ENCODE assay signal across 14 cellular contexts in the genomic region with DNA sequence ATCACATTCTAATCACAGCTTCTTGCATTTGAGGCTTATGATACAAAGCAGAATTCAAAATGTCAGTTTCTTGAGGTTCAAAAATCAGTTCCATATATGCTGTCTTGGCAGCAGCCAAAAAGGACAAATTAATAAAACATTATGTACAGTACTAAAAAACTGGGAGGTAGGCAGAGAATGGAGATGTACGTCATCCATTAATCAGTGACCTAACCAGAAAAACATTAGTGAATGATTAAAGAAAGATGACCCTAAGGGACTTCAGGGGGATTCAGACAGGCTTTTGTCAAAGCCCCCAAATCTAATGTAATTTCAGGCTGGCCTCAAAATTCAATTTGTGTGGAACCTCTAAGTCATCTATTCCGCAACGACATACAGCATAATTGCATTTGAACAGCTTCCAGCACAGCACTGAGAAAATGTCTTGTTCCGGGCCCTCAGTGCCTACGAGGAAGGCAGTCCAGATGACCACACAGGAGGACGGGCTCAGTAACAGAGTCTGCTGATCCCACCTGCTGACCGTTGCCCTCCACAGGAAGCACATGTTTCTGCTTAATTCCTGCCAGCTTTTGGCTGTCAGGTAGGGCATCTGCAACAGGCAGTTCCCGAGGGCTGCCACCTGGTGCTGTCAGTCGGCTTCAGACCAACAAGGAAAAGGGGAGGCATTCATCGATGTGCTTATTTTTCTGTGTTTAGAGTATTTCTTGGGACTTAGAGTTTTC.
DNase-seq lines count a peak whose midpoint lies in the region; ATAC-seq and TF ChIP-seq lines count a peak whose summit lies in the region.
"Had no signal": no experiment of that assay in that cellular context is flagged by ENCODE, and none has a peak within 500 bp of the region (broad histone marks: within the 10 kb centered on the region; RNA-seq: fewer than 3 reads in every experiment).

No MANE protein-coding gene starts in this region.

- BruUV-seq in A673 (replicated peaks; lab: Mats Ljungman, UMichigan) = no TSS peak

- peak; percentile 35 to 56 for ATAC-seq in lower lobe of right lung
- ATAC-seq: stimulated activated memory B cell treated with anti-CD40 and anti-IgM and Interleukin-4, amounts not matched to agents 10 μg/mL and 1 μg/mL and 100 μg/mL, for 72 hours had no signal

- DNase-seq in Caki2 (ENCODE audit: low read depth) = peak; percentile 20
- peak; percentile 61 for DNase-seq in LHCN-M2 (ENCODE audit: low read depth)
- peak; percentile 26 for DNase-seq in endothelial cell (ENCODE audit: low spot score)
- DNase-seq in lower lobe of right lung = peak; percentile 42
- DNase-seq in nucleus accumbens (lab: John Stamatoyannopoulos, UW) = no peak
- no peak for DNase-seq in A673 (ENCODE audit: low spot score)
- DNase-seq in SKM-1 treated with dmso at 0.1 percent for 144 hours (lab: John Stamatoyannopoulos, UW; ENCODE audit: unreplicated experiment) = no peak
- DNase-seq in occipital lobe (lab: John Stamatoyannopoulos, UW) = no peak
- DNase-seq: erythroblast, NCI-H1105, NCI-H526 treated with DMSO at 0.1 percent for 48 hours had no signal

- H3K27me3 ChIP-seq in lower lobe of right lung (ENCODE audit: low read depth) (no peaks in the 10 kb centered on the region), A673 (replicated peaks; ENCODE audit: insufficient read depth, low read depth, low read length, poor library complexity) (no peaks in the 10 kb centered on the region)

- in situ Hi-C loops in Caki2 (cut with HindIII; ENCODE audit: low pct_unique_long_range_greater_than_20kb, low sequenced_read_pairs) = no loop called here

- no peak overlapping the region for H3K27ac Mint-ChIP-seq in endothelial cell (ENCODE audit: unreplicated experiment)
- H3K27ac Mint-ChIP-seq: stimulated activated memory B cell treated with anti-CD40 and anti-IgM and Interleukin-4, amounts not matched to agents 10 μg/mL and 1 μg/mL and 100 μg/mL, for 72 hours had no signal

- H3K27me3 Mint-ChIP-seq in endothelial cell (ENCODE audit: unreplicated experiment) = no peaks in the 10 kb centered on the region
- H3K27me3 Mint-ChIP-seq: stimulated activated memory B cell treated with anti-CD40 and anti-IgM and Interleukin-4, amounts not matched to agents 10 μg/mL and 1 μg/mL and 100 μg/mL, for 72 hours had no signal

- H3K36me3 Mint-ChIP-seq in endothelial cell (ENCODE audit: low read depth, unreplicated experiment) = no peaks in the 10 kb centered on the region
- H3K36me3 Mint-ChIP-seq: stimulated activated memory B cell treated with anti-CD40 and anti-IgM and Interleukin-4, amounts not matched to agents 10 μg/mL and 1 μg/mL and 100 μg/mL, for 72 hours had no signal

- CTCF ChIA-PET in A673 (lab: Charles Lee) = no interaction called here

- H3K4me1 ChIP-seq in lower lobe of right lung (no peaks in the 10 kb centered on the region), A673 (ENCODE audit: insufficient read depth, low read length, poor library complexity, severe bottlenecking) (no peaks in the 10 kb centered on the region)

- POLR2A ChIA-PET in A673 (lab: Charles Lee; ENCODE audit: low non-redundant PET) = interaction anchor here (0.6 kb wide), 1 partner anchor 107 kb away, joined by 3 read pairs; no protein-coding TSS in a partner anchor

- H3K9me3 ChIP-seq in lower lobe of right lung = no peaks in the 10 kb centered on the region
- no peaks in the 10 kb centered on the region for H3K9me3 ChIP-seq in A673 (ENCODE audit: low read depth, low read length, poor library complexity, severe bottlenecking)

- no peak overlapping the region for H3K4me3 ChIP-seq in lower lobe of right lung
- H3K4me3 ChIP-seq in A673 (ENCODE audit: low read depth, low read length, poor library complexity, severe bottlenecking) = no peak overlapping the region
- H3K4me3 ChIP-seq: SK-N-MC had no signal

- H3K9me3 Mint-ChIP-seq in endothelial cell (ENCODE audit: unreplicated experiment) = no peaks in the 10 kb centered on the region
- H3K9me3 Mint-ChIP-seq: neural crest cell; stimulated activated memory B cell treated with anti-CD40 and anti-IgM and Interleukin-4, amounts not matched to agents 10 μg/mL and 1 μg/mL and 100 μg/mL, for 72 hours had no signal

- H3K36me3 ChIP-seq in lower lobe of right lung (no peaks in the 10 kb centered on the region), A673 (ENCODE audit: insufficient read depth, low read length, poor library complexity, severe bottlenecking) (no peaks in the 10 kb centered on the region)

- H3K27ac ChIP-seq in lower lobe of right lung (no peak overlapping the region), A673 (ENCODE audit: low read depth, low read length, poor library complexity, severe bottlenecking) (no peak overlapping the region)
- H3K27ac ChIP-seq: SK-N-MC had no signal

- H3K4me1 Mint-ChIP-seq in endothelial cell (ENCODE audit: unreplicated experiment) = no peaks in the 10 kb centered on the region
- H3K4me1 Mint-ChIP-seq: neural crest cell; stimulated activated memory B cell treated with anti-CD40 and anti-IgM and Interleukin-4, amounts not matched to agents 10 μg/mL and 1 μg/mL and 100 μg/mL, for 72 hours had no signal

- H3K4me3 Mint-ChIP-seq in endothelial cell (ENCODE audit: unreplicated experiment) = no peak overlapping the region
- H3K4me3 Mint-ChIP-seq: neural crest cell; stimulated activated memory B cell treated with anti-CD40 and anti-IgM and Interleukin-4, amounts not matched to agents 10 μg/mL and 1 μg/mL and 100 μg/mL, for 72 hours had no signal

- intact Hi-C loops in lower lobe of right lung (cut with DNase I) (no loop called here), A673 (cut with micrococcal nuclease; ENCODE audit: unreplicated experiment) (no loop called here)

- no peak for TF ChIP-seq CTCF in endothelial cell (IDR thresholded peaks at IDR 0.05; ENCODE audit: unreplicated experiment)
- no peak for TF ChIP-seq CTCF in lower lobe of right lung (IDR thresholded peaks at IDR 0.05)
- no peak for TF ChIP-seq CTCF in A673 (conservative IDR thresholded peaks at IDR 0.05; ENCODE audit: low read depth, low read length)

Comparison
In these comparisons a context has a peak if more than half of its experiments do, and no peak if none do; other contexts are left out.
1. DNase-seq: peak in Caki2 (single experiment), LHCN-M2 (single experiment), endothelial cell (single experiment) and lower lobe of right lung (single experiment); none in nucleus accumbens (0 of 56), A673 (single experiment), SKM-1 treated with dmso at 0.1 percent for 144 hours (single experiment) and occipital lobe (single experiment).